Comparison of ENCODE assay signal across 27 cellular contexts in the genomic region with DNA sequence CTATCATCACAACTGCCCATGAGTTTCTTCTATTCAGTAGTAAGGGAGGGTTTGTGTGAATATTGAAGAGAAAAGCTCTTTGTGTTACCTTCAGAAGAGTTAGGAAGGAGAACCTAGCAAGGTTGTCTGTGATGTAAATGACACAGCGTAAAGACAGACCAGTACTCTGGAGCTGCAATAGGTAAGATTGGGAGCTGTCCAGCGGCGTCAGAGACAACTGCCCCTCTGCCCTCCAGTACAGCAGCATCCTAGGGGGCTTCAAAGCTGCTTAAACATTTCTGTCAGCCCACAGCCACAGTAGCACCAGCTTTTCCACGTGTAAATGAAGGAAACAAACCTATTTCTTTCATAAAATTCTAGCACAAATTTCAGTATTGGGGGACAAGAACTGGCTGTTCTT. TPM values are rescaled to one million over a fixed set of nuclear protein-coding genes. Genes with fewer than 3 reads are reported as not detected.
"Had no signal": no experiment of that assay in that cellular context is flagged by ENCODE, and none has a peak within 500 bp of the region (broad histone marks: within the 10 kb centered on the region; RNA-seq: fewer than 3 reads in every experiment).

No MANE protein-coding gene starts in this region.

- H3K27me3 ChIP-seq: cardiac muscle cell, pancreas, right atrium auricular region, upper lobe of left lung had no signal

- FAIRE-seq: endometrium, pancreas had no signal

- ATAC-seq: activated CD8-positive, alpha-beta T cell treated with anti-CD3 and anti-CD28 coated beads, Interleukin-2, amount 10 ng/mL, durations not matched to agents 7 days and 5 days; activated naive CD8-positive, alpha-beta T cell treated with anti-CD3 and anti-CD28 coated beads, Interleukin-2, amount 50 U/mL, for 24 hours; heart right ventricle; left ventricle myocardium superior; natural killer cell; pancreas; psoas muscle; stimulated activated naive CD8-positive, alpha-beta T cell treated with anti-CD3 and anti-CD28 coated beads, Interleukin-15, Interleukin-2, amounts not matched to agents 100 U/mL and 50 U/mL, for 24 hours had no signal

- H3K4me3 ChIP-seq: cardiac muscle cell, heart right ventricle, pancreas, psoas muscle, right atrium auricular region, upper lobe of left lung had no signal

- H3K9me3 ChIP-seq: heart right ventricle, pancreas, psoas muscle, right atrium auricular region, upper lobe of left lung had no signal

- H3K36me3 ChIP-seq: cardiac muscle cell, heart right ventricle, pancreas, right atrium auricular region, upper lobe of left lung, WERI-Rb-1 had no signal

- H3K27ac ChIP-seq: cardiac muscle cell, heart right ventricle, pancreas, psoas muscle, right atrium auricular region, upper lobe of left lung, WERI-Rb-1 had no signal

- DNase-seq: activated CD4-positive, alpha-beta T cell treated with anti-CD3 and anti-CD28 coated beads for 1 hour; activated CD4-positive, alpha-beta T cell treated with anti-CD3 and anti-CD28 coated beads, Interleukin-2, amount 50 U/mL, for 1 hour; activated CD8-positive, alpha-beta T cell treated with anti-CD3 and anti-CD28 coated beads, Interleukin-2, amount 10 ng/mL, durations not matched to agents 7 days and 5 days; activated gamma-delta T cell; activated naive CD4-positive, alpha-beta T cell treated with anti-CD3 and anti-CD28 coated beads, Interleukin-2, amount 50 U/mL, for 16 hours; activated naive CD8-positive, alpha-beta T cell treated with anti-CD3 and anti-CD28 coated beads, Interleukin-2, amount 50 U/mL, for 24 hours; cortex of kidney; foreskin fibroblast; heart right ventricle; immature natural killer cell; kidney glomerular epithelial cell; left ventricle myocardium superior; mammary epithelial cell; midbrain; natural killer cell; pancreas; psoas muscle; stimulated activated CD4-positive, alpha-beta T cell treated with anti-CD3 and anti-CD28 coated beads, Interleukin-4, amount 100 ng/mL, for 24 hours; stimulated activated naive CD8-positive, alpha-beta T cell treated with anti-CD3 and anti-CD28 coated beads, Interleukin-15, Interleukin-2, amounts not matched to agents 100 U/mL and 50 U/mL, for 24 hours; WERI-Rb-1 had no signal

- H3K4me1 ChIP-seq: heart right ventricle, pancreas, psoas muscle, right atrium auricular region, upper lobe of left lung had no signal

RNA-seq across cellular contexts. Expression of gene NYAP2, which starts 34.5 kb away (rescaled TPM):
- total RNA-seq: activated CD8-positive, alpha-beta T cell treated with anti-CD3 and anti-CD28 coated beads, Interleukin-2, amount 10 ng/mL, durations not matched to agents 7 days and 5 days; activated T-helper 1 cell treated with anti-CD3 and anti-CD28 coated beads, Interleukin-12 subunit alpha, Interleukin-12 subunit beta, Interleukin-2, Interleukin-4 antibody, amounts not matched to agents 30 ng/mL and 10 ng/mL and 1 ng/mL, durations not matched to agents 14 hours and 24 hours and 36 hours; cardiac muscle cell; epithelial cell of proximal tubule; fibroblast of lung; left ventricle myocardium superior; mammary epithelial cell; right atrium auricular region had no signal
- polyA plus RNA-seq: cardiac muscle cell, fibroblast of lung, heart right ventricle, immature natural killer cell, mammary epithelial cell had no signal
